ENCODE assay signal across 1 cellular context in the genomic region with DNA sequence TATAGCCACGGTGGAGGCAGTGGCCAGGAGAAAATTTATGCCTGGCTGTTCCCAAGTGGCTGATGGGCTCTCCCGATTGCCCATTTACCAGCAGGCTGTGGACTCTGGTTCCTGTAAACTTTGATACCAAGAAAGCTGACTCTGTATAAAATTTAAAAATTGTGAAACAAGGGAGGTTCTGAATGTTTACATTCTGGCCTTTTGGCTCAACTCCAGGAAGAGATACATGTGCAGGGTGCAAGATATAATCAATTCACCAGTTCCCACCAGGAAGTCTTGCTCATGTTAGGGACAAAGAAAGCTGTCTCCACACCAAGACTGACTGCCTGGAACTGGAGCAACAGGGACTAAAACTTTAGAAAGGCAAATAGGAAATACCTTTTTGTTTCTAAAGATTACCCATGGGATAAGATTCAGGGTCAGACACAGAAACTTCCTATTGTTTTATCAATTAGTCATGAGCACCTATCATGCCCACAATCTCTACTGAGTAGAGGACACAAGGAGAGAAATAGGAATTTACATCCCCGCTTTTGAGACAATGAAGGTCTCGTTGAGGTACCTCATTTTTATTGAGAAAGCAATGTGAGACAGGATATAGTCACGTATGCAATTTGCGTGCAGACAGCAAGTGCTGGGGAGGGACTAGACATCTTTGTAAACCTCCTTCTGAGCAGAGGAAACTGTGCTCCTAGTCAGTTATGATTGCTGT.
TF ChIP-seq lines count a peak whose summit lies in the region.

No MANE protein-coding gene starts in this region.

TF ChIP-seq in endothelial cell of umbilical vein, 7 proteins besides CTCF, POLR2A, EP300 and RAD21:
- TF ChIP-seq, protein P1, sequence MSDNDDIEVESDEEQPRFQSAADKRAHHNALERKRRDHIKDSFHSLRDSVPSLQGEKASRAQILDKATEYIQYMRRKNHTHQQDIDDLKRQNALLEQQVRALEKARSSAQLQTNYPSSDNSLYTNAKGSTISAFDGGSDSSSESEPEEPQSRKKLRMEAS (IDR thresholded peaks at IDR 0.05; ENCODE audit: insufficient read depth, insufficient read length) = no peak
- TF ChIP-seq MYC (IDR thresholded peaks at IDR 0.05; ENCODE audit: low read depth, low read length) (no peak), FOS (IDR thresholded peaks at IDR 0.05; ENCODE audit: borderline replicate concordance, insufficient read depth, low read length) (peak; percentile 89), POLR2AphosphoS5 (IDR thresholded peaks at IDR 0.05; ENCODE audit: insufficient read depth, low read depth, low read length) (peak; percentile 76), GATA2 (IDR thresholded peaks at IDR 0.05; ENCODE audit: insufficient read depth, insufficient read length, low read depth, low read length) (peak; percentile 100), JUN (IDR thresholded peaks at IDR 0.05; ENCODE audit: borderline replicate concordance, insufficient read depth, insufficient read length, low read depth) (peak; percentile 76)
TF ChIP-seq in endothelial cell of umbilical vein: peak in this region for 4.
